In genomic region chr1:170074250-170075157, GRCh38 we compare ENCODE assay signal across 1 cellular context.
A peak's percentile ranks its signal among the peaks of the same experiment; 100 is the strongest.
TF ChIP-seq lines count a peak whose summit lies in the region.

TSS of gene KIFAP3 (minus strand) at chr1:170074695. CDS start at chr1:170074467, 228 bp downstream.

TF ChIP-seq in K562, 482 proteins besides CTCF, POLR2A, EP300 and RAD21 (continued from another document and continues in another):
- no peak for TF ChIP-seq ZNF407 (IDR thresholded peaks at IDR 0.05; ENCODE audit: low read depth)
- peak; percentile 51; the same call in 1 of the 2 replicates for TF ChIP-seq CBX1 (IDR thresholded peaks at IDR 0.05; ENCODE audit: low read depth)
- TF ChIP-seq ZFP30 (CRISPR knock-in tag; IDR thresholded peaks at IDR 0.05; ENCODE audit: borderline replicate concordance) = no peak
- TF ChIP-seq SNIP1 (IDR thresholded peaks at IDR 0.05; ENCODE audit: low read depth) = no peak
- TF ChIP-seq STAT5B (CRISPR knock-in tag; IDR thresholded peaks at IDR 0.05) = no peak
- TF ChIP-seq SRSF7 (optimal IDR thresholded peaks at IDR 0.05; ENCODE audit: low read depth, low read length) = no peak
- TF ChIP-seq ZBTB26 (CRISPR knock-in tag; IDR thresholded peaks at IDR 0.05) = no peak
- peak; percentile 29 for TF ChIP-seq PRDM10 (IDR thresholded peaks at IDR 0.05; ENCODE audit: partially characterized antibody)
- TF ChIP-seq GTF2A2 (tag; IDR thresholded peaks at IDR 0.05) = no peak
- TF ChIP-seq TAF7 (tag; IDR thresholded peaks at IDR 0.05) = 0 out of 2 replicates have a peak, but pooled peaks have one; percentile 33
- no peak for TF ChIP-seq RHOXF2B (CRISPR knock-in tag; conservative IDR thresholded peaks at IDR 0.05)
- TF ChIP-seq FUS (optimal IDR thresholded peaks at IDR 0.05; ENCODE audit: low read depth, low read length) = no peak
- TF ChIP-seq RREB1 (CRISPR knock-in tag; IDR thresholded peaks at IDR 0.05) = 0 out of 2 replicates have a peak, but pooled peaks have one; percentile 48
- peak; percentile 47 for TF ChIP-seq MGA (IDR thresholded peaks at IDR 0.05)
- TF ChIP-seq PTTG1 (tag; IDR thresholded peaks at IDR 0.05; ENCODE audit: low read depth) = no peak
- no peak for TF ChIP-seq FOXJ3 (CRISPR knock-in tag; IDR thresholded peaks at IDR 0.05)
- peak; percentile 62 for TF ChIP-seq SMAD4 (CRISPR knock-in tag; conservative IDR thresholded peaks at IDR 0.05)
- TF ChIP-seq LCOR (CRISPR knock-in tag; IDR thresholded peaks at IDR 0.05) = 0 out of 2 replicates have a peak, but pooled peaks have one; percentile 55
